38 cellular contexts compared by ENCODE assay signal in genomic region chr2:196675963-196676362, GRCh38.
"Had no signal": no experiment of that assay in that cellular context is flagged by ENCODE, and none has a peak within 500 bp of the region (broad histone marks: within the 10 kb centered on the region; RNA-seq: fewer than 3 reads in every experiment).

No MANE protein-coding gene starts in this region.

- H3K36me3 ChIP-seq: adrenal gland, ascending aorta, cardiac muscle cell had no signal

- H3K4me1 ChIP-seq: adrenal gland, ascending aorta had no signal

- H3K4me3 Mint-ChIP-seq: activated B cell treated with CpG ODN at 0.5 μM for 24 hours; activated CD4-positive, alpha-beta memory T cell treated with anti-CD3 and anti-CD28 coated beads for 36 hours; activated CD4-positive, alpha-beta T cell treated with anti-CD3 and anti-CD28 coated beads, Interleukin-2, amount 10 ng/mL, durations not matched to agents 24 days and 14 days; activated CD8-positive, alpha-beta T cell treated with anti-CD3 and anti-CD28 coated beads for 36 hours; activated naive CD4-positive, alpha-beta T cell treated with anti-CD3 and anti-CD28 coated beads for 36 hours; activated naive CD8-positive, alpha-beta T cell treated with anti-CD3 and anti-CD28 coated beads for 36 hours; activated T-cell treated with anti-CD3 and anti-CD28 coated beads, Interleukin-2, amount 50 U/mL, for 4 hours; activated T-cell treated with anti-CD3 and anti-CD28 coated beads, Interleukin-2, amount 50 U/mL, for 72 hours; activated T-helper 1 cell treated with anti-CD3 and anti-CD28 coated beads, Interleukin-12 subunit alpha, Interleukin-12 subunit beta, Interleukin-2, Interleukin-4 antibody, amounts not matched to agents 30 ng/mL and 10 ng/mL and 1 ng/mL, durations not matched to agents 14 hours and 24 hours and 36 hours; activated T-helper 17 cell treated with anti-CD3 and anti-CD28 coated beads, Interleukin-2, amount 50 U/mL, for 72 hours; brain; central memory CD8-positive, alpha-beta T cell; T-helper 1 cell treated with Interleukin-12 subunit alpha and Interleukin-12 subunit beta and Interleukin-4 antibody, amounts not matched to agents 30 μg/mL and 1 μg/mL, for 36 hours; T-helper 2 cell treated with Interferon-gamma antibody and Interleukin-4, amounts not matched to agents 5 μg/mL and 100 μg/mL, for 36 hours had no signal

- H3K36me3 Mint-ChIP-seq: brain had no signal

- H3K9me3 ChIP-seq: adrenal gland, ascending aorta had no signal

- FAIRE-seq: bronchial epithelial cell had no signal

- DNase-seq: activated B cell treated with CpG ODN at 0.5 μM for 24 hours; activated CD4-positive, alpha-beta memory T cell treated with anti-CD3 and anti-CD28 coated beads for 36 hours; activated CD4-positive, alpha-beta T cell treated with anti-CD3 and anti-CD28 coated beads for 4 hours; activated CD4-positive, alpha-beta T cell treated with anti-CD3 and anti-CD28 coated beads, Interleukin-2, amount 10 ng/mL, durations not matched to agents 24 days and 14 days; activated CD4-positive, alpha-beta T cell treated with anti-CD3 and anti-CD28 coated beads, Interleukin-2, amount 50 U/mL, for 1 hour; activated CD4-positive, alpha-beta T cell treated with anti-CD3 and anti-CD28 coated beads, Interleukin-2, amount 50 U/mL, for 4 hours; activated CD4-positive, CD25-positive, alpha-beta regulatory T cell treated with anti-CD3 and anti-CD28 coated beads, Interleukin-2, amount 50 U/mL, for 72 hours; activated CD8-positive, alpha-beta memory T cell treated with anti-CD3 and anti-CD28 coated beads, Interleukin-2, amount 50 U/mL, for 4 hours; activated CD8-positive, alpha-beta T cell treated with anti-CD3 and anti-CD28 coated beads for 36 hours; activated effector memory CD4-positive, alpha-beta T cell treated with anti-CD3 and anti-CD28 coated beads, Interleukin-2, amount 50 U/mL, for 16 hours; activated gamma-delta T cell treated with Interleukin-2 at 50 U/mL for 16 hours; activated naive CD4-positive, alpha-beta T cell; activated naive CD4-positive, alpha-beta T cell treated with anti-CD3 and anti-CD28 coated beads for 36 hours; activated naive CD4-positive, alpha-beta T cell treated with anti-CD3 and anti-CD28 coated beads, Interleukin-2, amount 50 U/mL, for 16 hours; activated naive CD8-positive, alpha-beta T cell treated with anti-CD3 and anti-CD28 coated beads for 36 hours; activated T-cell treated with anti-CD3 and anti-CD28 coated beads for 4 hours; activated T-cell treated with anti-CD3 and anti-CD28 coated beads, Interleukin-2, amount 50 U/mL, for 1 hour; activated T-cell treated with anti-CD3 and anti-CD28 coated beads, Interleukin-2, amount 50 U/mL, for 4 hours; activated T-cell treated with anti-CD3 and anti-CD28 coated beads, Interleukin-2, amount 50 U/mL, for 72 hours; adrenal gland; amniotic stem cell; anterior cingulate cortex; caudate nucleus; cerebellar nuclear complex; T-helper 1 cell; T-helper 2 cell; T-helper 9 cell had no signal

- H3K27ac ChIP-seq: adrenal gland, ascending aorta, cardiac muscle cell, VCaP had no signal

- ATAC-seq: activated CD8-positive, alpha-beta T cell treated with anti-CD3 and anti-CD28 coated beads for 36 hours; activated naive CD4-positive, alpha-beta T cell treated with anti-CD3 and anti-CD28 coated beads, Interleukin-2, amount 50 U/mL, for 72 hours; activated T-cell treated with anti-CD3 and anti-CD28 coated beads, Interleukin-2, amount 50 U/mL, for 4 hours; activated T-cell treated with anti-CD3 and anti-CD28 coated beads, Interleukin-2, amount 50 U/mL, for 72 hours; activated T-helper 17 cell treated with anti-CD3 and anti-CD28 coated beads, Interleukin-2, amount 50 U/mL, for 72 hours had no signal

- H3K27me3 Mint-ChIP-seq: activated B cell treated with CpG ODN at 0.5 μM for 24 hours; activated CD4-positive, alpha-beta memory T cell treated with anti-CD3 and anti-CD28 coated beads for 36 hours; activated CD4-positive, alpha-beta T cell treated with anti-CD3 and anti-CD28 coated beads, Interleukin-2, amount 10 ng/mL, durations not matched to agents 24 days and 14 days; activated CD8-positive, alpha-beta T cell treated with anti-CD3 and anti-CD28 coated beads for 36 hours; activated naive CD8-positive, alpha-beta T cell treated with anti-CD3 and anti-CD28 coated beads for 36 hours; activated T-helper 17 cell treated with anti-CD3 and anti-CD28 coated beads, Interleukin-2, amount 50 U/mL, for 72 hours; brain; central memory CD8-positive, alpha-beta T cell had no signal

- H3K4me3 ChIP-seq: adrenal gland, ascending aorta, cardiac muscle cell had no signal

- H3K27me3 ChIP-seq: adrenal gland, ascending aorta, cardiac muscle cell had no signal

- H3K4me1 Mint-ChIP-seq: activated B cell treated with CpG ODN at 0.5 μM for 24 hours; activated CD4-positive, alpha-beta T cell treated with anti-CD3 and anti-CD28 coated beads, Interleukin-2, amount 10 ng/mL, durations not matched to agents 24 days and 14 days; activated naive CD8-positive, alpha-beta T cell treated with anti-CD3 and anti-CD28 coated beads for 36 hours; activated T-helper 17 cell treated with anti-CD3 and anti-CD28 coated beads, Interleukin-2, amount 50 U/mL, for 72 hours; central memory CD8-positive, alpha-beta T cell had no signal

- H3K27ac Mint-ChIP-seq: activated B cell treated with CpG ODN at 0.5 μM for 24 hours; activated CD4-positive, alpha-beta memory T cell treated with anti-CD3 and anti-CD28 coated beads for 36 hours; activated CD4-positive, alpha-beta T cell treated with anti-CD3 and anti-CD28 coated beads, Interleukin-2, amount 10 ng/mL, durations not matched to agents 24 days and 14 days; activated CD8-positive, alpha-beta T cell treated with anti-CD3 and anti-CD28 coated beads for 36 hours; activated naive CD4-positive, alpha-beta T cell treated with anti-CD3 and anti-CD28 coated beads for 36 hours; activated naive CD4-positive, alpha-beta T cell treated with anti-CD3 and anti-CD28 coated beads, Interleukin-2, amount 50 U/mL, for 72 hours; activated naive CD8-positive, alpha-beta T cell treated with anti-CD3 and anti-CD28 coated beads for 36 hours; activated T-cell treated with anti-CD3 and anti-CD28 coated beads, Interleukin-2, amount 50 U/mL, for 72 hours; activated T-helper 1 cell treated with anti-CD3 and anti-CD28 coated beads, Interleukin-12 subunit alpha, Interleukin-12 subunit beta, Interleukin-2, Interleukin-4 antibody, amounts not matched to agents 30 ng/mL and 10 ng/mL and 1 ng/mL, durations not matched to agents 14 hours and 24 hours and 36 hours; activated T-helper 17 cell treated with anti-CD3 and anti-CD28 coated beads, Interleukin-2, amount 50 U/mL, for 72 hours; brain; T-helper 1 cell treated with Interleukin-12 subunit alpha and Interleukin-12 subunit beta and Interleukin-4 antibody, amounts not matched to agents 30 μg/mL and 1 μg/mL, for 36 hours; T-helper 2 cell treated with Interferon-gamma antibody and Interleukin-4, amounts not matched to agents 5 μg/mL and 100 μg/mL, for 36 hours had no signal

- H3K9me3 Mint-ChIP-seq: activated B cell treated with CpG ODN at 0.5 μM for 24 hours; activated CD4-positive, alpha-beta memory T cell treated with anti-CD3 and anti-CD28 coated beads for 36 hours; activated CD4-positive, alpha-beta T cell treated with anti-CD3 and anti-CD28 coated beads, Interleukin-2, amount 10 ng/mL, durations not matched to agents 24 days and 14 days; activated CD8-positive, alpha-beta T cell treated with anti-CD3 and anti-CD28 coated beads for 36 hours; activated naive CD4-positive, alpha-beta T cell treated with anti-CD3 and anti-CD28 coated beads for 36 hours; activated naive CD4-positive, alpha-beta T cell treated with anti-CD3 and anti-CD28 coated beads, Interleukin-2, amount 50 U/mL, for 72 hours; activated naive CD8-positive, alpha-beta T cell treated with anti-CD3 and anti-CD28 coated beads for 36 hours; activated T-cell treated with anti-CD3 and anti-CD28 coated beads, Interleukin-2, amount 50 U/mL, for 4 hours; activated T-cell treated with anti-CD3 and anti-CD28 coated beads, Interleukin-2, amount 50 U/mL, for 72 hours; activated T-helper 1 cell treated with anti-CD3 and anti-CD28 coated beads, Interleukin-12 subunit alpha, Interleukin-12 subunit beta, Interleukin-2, Interleukin-4 antibody, amounts not matched to agents 30 ng/mL and 10 ng/mL and 1 ng/mL, durations not matched to agents 14 hours and 24 hours and 36 hours; activated T-helper 17 cell treated with anti-CD3 and anti-CD28 coated beads, Interleukin-2, amount 50 U/mL, for 72 hours; brain; central memory CD8-positive, alpha-beta T cell; T-helper 1 cell treated with Interleukin-12 subunit alpha and Interleukin-12 subunit beta and Interleukin-4 antibody, amounts not matched to agents 30 μg/mL and 1 μg/mL, for 36 hours; T-helper 2 cell treated with Interferon-gamma antibody and Interleukin-4, amounts not matched to agents 5 μg/mL and 100 μg/mL, for 36 hours had no signal
